ENCODE assay signal across 8 cellular contexts in genomic region chr19:12790628-12791344, GRCh38. TPM values are rescaled to one million over a fixed set of nuclear protein-coding genes. Genes with fewer than 3 reads are reported as not detected.
A peak's percentile ranks its signal among the peaks of the same experiment; 100 is the strongest.
DNase-seq lines count a peak whose midpoint lies in the region; ATAC-seq, FAIRE-seq and TF ChIP-seq lines count a peak whose summit lies in the region.

No MANE protein-coding gene starts in this region.

- H3K36me3 Mint-ChIP-seq in IgD-negative memory B cell, result no peaks in the 10 kb centered on the region

- no peaks in the 10 kb centered on the region for H3K27me3 Mint-ChIP-seq in IgD-negative memory B cell

- H3K27me3 ChIP-seq in bronchial epithelial cell (ENCODE audit: control insufficient read depth, insufficient read depth, low read length) (no peaks in the 10 kb centered on the region), muscle layer of colon (ENCODE audit: control insufficient read depth in 1 of 2, insufficient read depth in 2 of 2, low read length in 2 of 2) (no peaks in the 10 kb centered on the region)

- H3K9ac ChIP-seq in muscle layer of colon (ENCODE audit: low read length), result peak overlapping the region; percentile 85

- no peak for TF ChIP-seq CTCF in bronchial epithelial cell (IDR thresholded peaks at IDR 0.05; ENCODE audit: insufficient read depth, low read length, severe bottlenecking)

- peaks cover 29% of the 10 kb centered on the region for H3K4me1 ChIP-seq in muscle layer of colon (ENCODE audit: insufficient read depth, low read length)

- peaks cover 11 to 25% (median 18%) of the 10 kb centered on the region in 3 donors for H3K4me1 Mint-ChIP-seq in IgD-negative memory B cell

- peaks cover 0 to 2% (median 0%) of the 10 kb centered on the region in 3 donors for H3K9me3 Mint-ChIP-seq in IgD-negative memory B cell

- peak overlapping the region; percentile 99 for H3K27ac ChIP-seq in muscle layer of colon (ENCODE audit: low read depth, low read length)

- H3K4me3 ChIP-seq in bronchial epithelial cell (ENCODE audit: low read depth, low read length) (peak overlapping the region; percentile 98), muscle layer of colon (ENCODE audit: low read depth in 1 of 2, low read length in 2 of 2) (peak overlapping the region; percentile 60 to 75)

- no peaks in the 10 kb centered on the region for H3K9me3 ChIP-seq in muscle layer of colon (ENCODE audit: low read length)

- H3K27ac Mint-ChIP-seq in IgD-negative memory B cell, result peak overlapping the region in 2 of 3 donors; percentile 99 to 100

- peak; percentile 1 for DNase-seq in AG08395 (ENCODE audit: low spot score)
- no peak for DNase-seq in bronchial epithelial cell (ENCODE audit: low read depth)
- no peak for DNase-seq in dermis blood vessel endothelial cell
- DNase-seq in cerebellar nuclear complex (lab: John Stamatoyannopoulos, UW), result no peak

- peak overlapping the region; percentile 92 to 99 (median 95) for H3K4me3 Mint-ChIP-seq in IgD-negative memory B cell

- FAIRE-seq in bronchial epithelial cell (lab: Jason Lieb, UNC), result no peak

- H3K36me3 ChIP-seq in bronchial epithelial cell (ENCODE audit: control insufficient read depth, insufficient read depth, low read length), result peaks cover 11% of the 10 kb centered on the region
- H3K36me3 ChIP-seq in muscle layer of colon (ENCODE audit: insufficient read depth, low read length), result no peaks in the 10 kb centered on the region

- ATAC-seq in GM19395 (IDR thresholded peaks at IDR 0.05; ENCODE audit: unreplicated experiment) (no peak), GM19023 (IDR thresholded peaks at IDR 0.05; ENCODE audit: unreplicated experiment) (no peak)

RNA-seq across cellular contexts. Expression of gene JUNB, which starts 0.5 kb away (rescaled TPM):
- polyA plus RNA-seq in IgD-negative memory B cell, result 955 TPM
- total RNA-seq in bronchial epithelial cell, result 158 and 179 TPM in 2 replicates
- total RNA-seq in dermis blood vessel endothelial cell, result 61.1 and 151 TPM in 2 replicates

RNA-seq across cellular contexts. Expression of gene PRDX2, which starts 10.8 kb away (rescaled TPM):
- polyA plus RNA-seq in IgD-negative memory B cell, result 195 TPM
- total RNA-seq in bronchial epithelial cell (148 and 157 TPM in 2 replicates), dermis blood vessel endothelial cell (214 and 278 TPM in 2 replicates)

RNA-seq across cellular contexts. Expression of gene THSD8, which starts 11.1 kb away (rescaled TPM):
- 6.4 TPM for polyA plus RNA-seq in IgD-negative memory B cell
- not detected in 2 replicates for total RNA-seq in bronchial epithelial cell
- 0.23 TPM in 1 of 2 replicates, not detected in the other for total RNA-seq in dermis blood vessel endothelial cell

RNA-seq across cellular contexts. Expression of gene HOOK2, which starts 15.4 kb away (rescaled TPM):
- polyA plus RNA-seq in IgD-negative memory B cell, result 6.6 TPM
- total RNA-seq in bronchial epithelial cell (52.5 and 58.7 TPM in 2 replicates), dermis blood vessel endothelial cell (12.1 and 14.8 TPM in 2 replicates)

RNA-seq across cellular contexts. Expression of gene RNASEH2A, which starts 15.6 kb away (rescaled TPM):
- 27.4 TPM for polyA plus RNA-seq in IgD-negative memory B cell
- 11.1 and 12.9 TPM in 2 replicates for total RNA-seq in bronchial epithelial cell
- total RNA-seq in dermis blood vessel endothelial cell, result 19.6 and 45.6 TPM in 2 replicates
